ENCODE assay signal across 23 cellular contexts in genomic region chr1:157230500-157230899, GRCh38.
A peak's percentile ranks its signal among the peaks of the same experiment; 100 is the strongest.
DNase-seq lines count a peak whose midpoint lies in the region; ATAC-seq, FAIRE-seq and TF ChIP-seq lines count a peak whose summit lies in the region.
"Had no signal": no experiment of that assay in that cellular context is flagged by ENCODE, and none has a peak within 500 bp of the region (broad histone marks: within the 10 kb centered on the region; RNA-seq: fewer than 3 reads in every experiment).

No MANE protein-coding gene starts in this region.

- H3K9ac ChIP-seq in K562 (ENCODE audit: insufficient read depth in 1 of 2, low read depth in 2 of 2, low read length in 2 of 2): no peak overlapping the region
- H3K9ac ChIP-seq in PC-3 (ENCODE audit: low read length): no peak overlapping the region
- H3K9ac ChIP-seq: BLaER1, GM23248 had no signal

- no peak for TF ChIP-seq CTCF in K562 (IDR thresholded peaks at IDR 0.05 in 2 of 3, conservative IDR thresholded peaks at IDR 0.05 in 1 of 3; ENCODE audit: insufficient read depth in 2 of 3, low read depth in 1 of 3, low read length in 3 of 3)
- no peak for TF ChIP-seq CTCF in PC-3 (conservative IDR thresholded peaks at IDR 0.05; ENCODE audit: low read depth, low read length)

- no peaks in the 10 kb centered on the region for H3K9me1 ChIP-seq in K562 (ENCODE audit: control insufficient read depth, insufficient read depth, low read length)

- H3K4me3 ChIP-seq in K562 (no peak overlapping the region), small intestine (ENCODE audit: low read depth in 1 of 2, low read length in 2 of 2) (no peak overlapping the region), PC-3 (ENCODE audit: low read length) (no peak overlapping the region)
- H3K4me3 ChIP-seq: BLaER1, GM23248, HAP-1 had no signal

- H3K4me1 Mint-ChIP-seq in natural killer cell treated with Interleukin-12 subunit alpha and Interleukin-12 subunit beta and Interleukin-15 and Interleukin-18, amount 100 ng/mL, for 72 hours (ENCODE audit: low read depth in 2 of 2): peaks cover 4 to 10% of the 10 kb centered on the region in 2 donors
- H3K4me1 Mint-ChIP-seq: B cell had no signal

- no peaks in the 10 kb centered on the region for H3K36me3 Mint-ChIP-seq in natural killer cell treated with Interleukin-12 subunit alpha and Interleukin-12 subunit beta and Interleukin-15 and Interleukin-18, amount 100 ng/mL, for 72 hours
- H3K36me3 Mint-ChIP-seq: CD4-positive, CD25-positive, alpha-beta regulatory T cell; CD8-positive, alpha-beta T cell had no signal

- CTCF ChIA-PET in K562 (lab: Yijun Ruan, JAX; ENCODE audit: low intra/inter-chr PET ratio): no interaction called here
- CTCF ChIA-PET in PC-3 (lab: Charles Lee): no interaction called here

- H2AFZ ChIP-seq in K562 (ENCODE audit: low read depth, low read length) (no peak overlapping the region), PC-3 (ENCODE audit: low read length) (no peak overlapping the region)
- H2AFZ ChIP-seq: GM23248 had no signal

- no peak overlapping the region for H3K27ac Mint-ChIP-seq in natural killer cell treated with Interleukin-12 subunit alpha and Interleukin-12 subunit beta and Interleukin-15 and Interleukin-18, amount 100 ng/mL, for 72 hours
- H3K27ac Mint-ChIP-seq: B cell; CD8-positive, alpha-beta T cell; HFFc6 had no signal

- WGBS in K562 (ENCODE audit: insufficient coverage, low coverage, missing lambda C conversion rate): 11% methylated on average over 4 of the region's 4 CpGs
- WGBS in small intestine, 3 donors: 24 to 68% (median 38%) methylated on average over 4 of the region's 4 CpGs

- no peaks in the 10 kb centered on the region for H3K9me3 Mint-ChIP-seq in natural killer cell treated with Interleukin-12 subunit alpha and Interleukin-12 subunit beta and Interleukin-15 and Interleukin-18, amount 100 ng/mL, for 72 hours
- H3K9me3 Mint-ChIP-seq: CD8-positive, alpha-beta T cell; HFFc6 had no signal

- FAIRE-seq in GM19239 (lab: Jason Lieb, UNC): peak; percentile 23
- no peak for FAIRE-seq in K562 (lab: Jason Lieb, UNC)
- no peak for FAIRE-seq in small intestine (lab: Jason Lieb, UNC)
- FAIRE-seq: A204.1, G401.6, GM12892, H54 had no signal

- H4K20me1 ChIP-seq in K562 (replicated peaks; ENCODE audit: control insufficient read depth, insufficient read depth, low read length) (no peaks in the 10 kb centered on the region), PC-3 (ENCODE audit: low read length) (no peaks in the 10 kb centered on the region)
- H4K20me1 ChIP-seq: BLaER1 had no signal

- DNase-seq in GM19239 (ENCODE audit: insufficient read length, low spot score) (no peak), K562 (ENCODE audit: extremely low read depth in 1 of 4, low spot score in 3 of 4) (peak in 3 of 4 experiments; percentile 20 to 37 (median 25)), left colon (no peak), small intestine (peak; percentile 68), cerebellum (ENCODE audit: low spot score) (no peak), PC-3 (no peak)
- no peak for DNase-seq in natural killer cell treated with Interleukin-12 subunit alpha and Interleukin-12 subunit beta and Interleukin-15 and Interleukin-18, amount 100 ng/mL, for 72 hours (ENCODE audit: low spot score)
- DNase-seq: Caco-2; CD4-positive, CD25-positive, alpha-beta regulatory T cell; CD8-positive, alpha-beta T cell; DMS153; DND-41; GM23248; HFFc6 had no signal

- H3K27ac ChIP-seq in K562 (ENCODE audit: extremely low read depth, low read depth, low read length): no peak overlapping the region
- H3K27ac ChIP-seq in small intestine (ENCODE audit: low read depth in 1 of 2, low read length in 1 of 2): no peak overlapping the region
- no peak overlapping the region for H3K27ac ChIP-seq in PC-3 (ENCODE audit: low read length)
- H3K27ac ChIP-seq: 22Rv1, BLaER1, C4-2B, GM23248 had no signal

- TF ChIP-seq RAD21 in K562 (CRISPR knock-in tag; conservative IDR thresholded peaks at IDR 0.05 in 1 of 2, IDR thresholded peaks at IDR 0.05 in 1 of 2): no peak

- no peak for TF ChIP-seq POLR2A in K562 (conservative IDR thresholded peaks at IDR 0.05)

- H3K4me1 ChIP-seq in K562 (replicated peaks in 1 of 2; ENCODE audit: control insufficient read depth in 2 of 2, insufficient read depth in 2 of 2, low read length in 2 of 2) (peaks cover 0 to 28% of the 10 kb centered on the region in 2 experiments; a peak in 4 of 5 replicates), small intestine (ENCODE audit: control insufficient read depth in 2 of 2, insufficient read depth in 1 of 2, low read depth in 1 of 2, low read length in 1 of 2) (peaks cover 3 to 9% of the 10 kb centered on the region in 2 donors), PC-3 (ENCODE audit: insufficient read depth, low read length) (no peaks in the 10 kb centered on the region)
- H3K4me1 ChIP-seq: BLaER1, HAP-1 had no signal

- no peak overlapping the region for H3K4me3 Mint-ChIP-seq in natural killer cell treated with Interleukin-12 subunit alpha and Interleukin-12 subunit beta and Interleukin-15 and Interleukin-18, amount 100 ng/mL, for 72 hours
- H3K4me3 Mint-ChIP-seq: B cell; CD4-positive, CD25-positive, alpha-beta regulatory T cell; CD8-positive, alpha-beta T cell; HFFc6 had no signal

- POLR2A ChIA-PET in K562 (lab: Yijun Ruan, JAX): interaction anchor here (1.3 kb wide), 1 partner anchor 9 kb away, joined by 3 read pairs; no protein-coding TSS in a partner anchor
- POLR2A ChIA-PET in PC-3 (lab: Charles Lee; ENCODE audit: unreplicated experiment): no interaction called here

- peaks cover 22 to 46% of the 10 kb centered on the region in 2 donors for H3K27me3 Mint-ChIP-seq in natural killer cell treated with Interleukin-12 subunit alpha and Interleukin-12 subunit beta and Interleukin-15 and Interleukin-18, amount 100 ng/mL, for 72 hours

- TF ChIP-seq EP300 in K562 (IDR thresholded peaks at IDR 0.05; ENCODE audit: low read length): no peak

- no peaks in the 10 kb centered on the region for H3F3A ChIP-seq in PC-3 (ENCODE audit: low read length, unreplicated experiment)

- H3K36me3 ChIP-seq in K562 (ENCODE audit: control insufficient read depth, insufficient read depth, low read length) (no peaks in the 10 kb centered on the region), small intestine (ENCODE audit: control insufficient read depth in 2 of 2, insufficient read depth in 2 of 2, low read length in 2 of 2) (no peaks in the 10 kb centered on the region), PC-3 (ENCODE audit: low read depth, low read length) (no peaks in the 10 kb centered on the region)
- H3K36me3 ChIP-seq: BLaER1, HAP-1 had no signal

- H3K9me2 ChIP-seq in PC-3 (replicated peaks; ENCODE audit: low read length): no peaks in the 10 kb centered on the region

- in situ Hi-C loops in K562 (cut with MboI): no loop called here

- H3K9me3 ChIP-seq in K562 (replicated peaks; ENCODE audit: control insufficient read depth, insufficient read depth, low read depth, low read length): no peaks in the 10 kb centered on the region
- H3K9me3 ChIP-seq in small intestine (ENCODE audit: control insufficient read depth, low read depth): no peaks in the 10 kb centered on the region
- no peaks in the 10 kb centered on the region for H3K9me3 ChIP-seq in PC-3 (ENCODE audit: low read length)
- H3K9me3 ChIP-seq: HAP-1 had no signal

- no TSS peak for BruUV-seq in K562 (replicated peaks; lab: Mats Ljungman, UMichigan)
- BruUV-seq in PC-3 (replicated peaks; lab: Mats Ljungman, UMichigan): no TSS peak

- H3K4me2 ChIP-seq in K562 (ENCODE audit: insufficient read depth, low read length) (no peak overlapping the region), PC-3 (ENCODE audit: low read length) (no peak overlapping the region)
- H3K4me2 ChIP-seq: BLaER1 had no signal

- intact Hi-C loops in K562 (cut with micrococcal nuclease) (no loop called here), left colon (cut with DNase I, micrococcal nuclease) (no loop called here), PC-3 (cut with micrococcal nuclease) (no loop called here)

- 0 out of 3 replicates have a peak, but pooled peaks have one; percentile 25 for ATAC-seq in K562
- peak; percentile 26 for ATAC-seq in left colon
- ATAC-seq in natural killer cell treated with Interleukin-12 subunit alpha and Interleukin-12 subunit beta and Interleukin-15 and Interleukin-18, amount 100 ng/mL, for 72 hours: no peak
- no peak for ATAC-seq in PC-3
- ATAC-seq: CD8-positive, alpha-beta T cell had no signal

- no peaks in the 10 kb centered on the region for H3K79me2 ChIP-seq in K562 (ENCODE audit: control insufficient read depth, insufficient read depth, low read length)
- H3K79me2 ChIP-seq in PC-3 (ENCODE audit: low read length): no peaks in the 10 kb centered on the region

- H3K27me3 ChIP-seq in K562 (ENCODE audit: control insufficient read depth in 2 of 2, insufficient read depth in 2 of 2, low read length in 2 of 2): no peaks in the 10 kb centered on the region
- no peaks in the 10 kb centered on the region for H3K27me3 ChIP-seq in small intestine (ENCODE audit: control insufficient read depth in 2 of 2, insufficient read depth in 2 of 2, low read length in 2 of 2)
- peaks cover 55% of the 10 kb centered on the region for H3K27me3 ChIP-seq in PC-3 (ENCODE audit: low read length)
- H3K27me3 ChIP-seq: BLaER1 had no signal

TF ChIP-seq in K562, 482 proteins besides CTCF, POLR2A, EP300 and RAD21 (continues in another document):
- TF ChIP-seq CTCFL (IDR thresholded peaks at IDR 0.05; ENCODE audit: borderline replicate concordance, insufficient read depth, low read depth, low read length, poor library complexity, severe bottlenecking) (no peak), SMARCA4 (IDR thresholded peaks at IDR 0.05) (no peak)

Comparison
In these comparisons a context has a peak if more than half of its experiments do, and no peak if none do; other contexts are left out.
1. DNase-seq: peak in K562 (3 of 4) and small intestine (single experiment); none in GM19239 (single experiment), left colon (0 of 2), cerebellum (single experiment), natural killer cell treated with Interleukin-12 subunit alpha and Interleukin-12 subunit beta and Interleukin-15 and Interleukin-18, amount 100 ng/mL, for 72 hours (single experiment) and PC-3 (single experiment).
2. ATAC-seq: peak in K562 (single experiment) and left colon (single experiment); none in natural killer cell treated with Interleukin-12 subunit alpha and Interleukin-12 subunit beta and Interleukin-15 and Interleukin-18, amount 100 ng/mL, for 72 hours (0 of 2) and PC-3 (single experiment).